In genomic region chr6:42929928-42930360, GRCh38 we compare ENCODE assay signal across 1 cellular context.
TF ChIP-seq lines count a peak whose summit lies in the region.

No MANE protein-coding gene starts in this region.

TF ChIP-seq in K562, 482 proteins besides CTCF, POLR2A, EP300 and RAD21:
- TF ChIP-seq FUS (optimal IDR thresholded peaks at IDR 0.05; ENCODE audit: low read depth, low read length) (no peak), SMARCA5 (IDR thresholded peaks at IDR 0.05) (0 out of 2 replicates have a peak, but pooled peaks have one; percentile 30), ATF3 (IDR thresholded peaks at IDR 0.05) (peak; percentile 95), ATF3 (CRISPR knock-in tag; conservative IDR thresholded peaks at IDR 0.05) (peak; percentile 79; the same call in 1 of the 2 replicates), NFRKB (IDR thresholded peaks at IDR 0.05; ENCODE audit: low read depth) (peak; percentile 42; the same call in 1 of the 2 replicates), FOSL1 (tag; conservative IDR thresholded peaks at IDR 0.05) (peak; percentile 94), KDM1A (IDR thresholded peaks at IDR 0.05) (peak; percentile 53 to 64; a peak in 2 of 4 replicates), ARID1B (IDR thresholded peaks at IDR 0.05) (peak; percentile 43), SPI1 (IDR thresholded peaks at IDR 0.05; ENCODE audit: borderline replicate concordance, low read depth, low read length) (peak; percentile 96), ZNF384 (IDR thresholded peaks at IDR 0.05; ENCODE audit: low read depth, low read length) (peak; percentile 75), SIN3A (IDR thresholded peaks at IDR 0.05; ENCODE audit: borderline replicate concordance in 2 of 2, control insufficient read depth in 1 of 2, low read depth in 2 of 2, low read length in 2 of 2) (peak in 1 of 2 experiments; percentile 5; a peak in 1 of 4 replicates), IRF2 (CRISPR knock-in tag; IDR thresholded peaks at IDR 0.05) (no peak), ZNF785 (CRISPR knock-in tag; IDR thresholded peaks at IDR 0.05) (no peak), DPF2 (IDR thresholded peaks at IDR 0.05) (peak; percentile 77), XRCC3 (IDR thresholded peaks at IDR 0.05) (no peak), TAF7 (tag; IDR thresholded peaks at IDR 0.05) (peak; percentile 26; the same call in 1 of the 2 replicates), SMARCA4 (IDR thresholded peaks at IDR 0.05) (peak; percentile 70; the same call in 1 of the 2 replicates), JUND (IDR thresholded peaks at IDR 0.05; ENCODE audit: borderline replicate concordance, low read depth, low read length) (peak; percentile 94), JUND (tag; IDR thresholded peaks at IDR 0.05; ENCODE audit: borderline replicate concordance, low read depth, low read length) (peak; percentile 91), KDM5B (IDR thresholded peaks at IDR 0.05; ENCODE audit: insufficient replicate concordance, low read depth, low read length) (peak; percentile 60), AFF1 (IDR thresholded peaks at IDR 0.05; ENCODE audit: low read depth in 1 of 2, partially characterized antibody in 2 of 2) (peak in 1 of 2 experiments; percentile 43), FOS (IDR thresholded peaks at IDR 0.05; ENCODE audit: extremely low read depth, insufficient read length) (peak; percentile 7), CXXC5 (CRISPR knock-in tag; IDR thresholded peaks at IDR 0.05) (no peak), ZNF232 (CRISPR knock-in tag; IDR thresholded peaks at IDR 0.05) (peak; percentile 35; the same call in 1 of the 2 replicates), JUN (IDR thresholded peaks at IDR 0.05; ENCODE audit: borderline replicate concordance, low read depth, low read length) (peak; percentile 81), JUN (CRISPR knock-in tag; IDR thresholded peaks at IDR 0.05; ENCODE audit: borderline replicate concordance) (no peak), ZBTB7A (IDR thresholded peaks at IDR 0.05; ENCODE audit: borderline replicate concordance, control insufficient read depth, low read depth, low read length) (peak; percentile 40; the same call in 1 of the 2 replicates)
- TF ChIP-seq, protein P1, sequence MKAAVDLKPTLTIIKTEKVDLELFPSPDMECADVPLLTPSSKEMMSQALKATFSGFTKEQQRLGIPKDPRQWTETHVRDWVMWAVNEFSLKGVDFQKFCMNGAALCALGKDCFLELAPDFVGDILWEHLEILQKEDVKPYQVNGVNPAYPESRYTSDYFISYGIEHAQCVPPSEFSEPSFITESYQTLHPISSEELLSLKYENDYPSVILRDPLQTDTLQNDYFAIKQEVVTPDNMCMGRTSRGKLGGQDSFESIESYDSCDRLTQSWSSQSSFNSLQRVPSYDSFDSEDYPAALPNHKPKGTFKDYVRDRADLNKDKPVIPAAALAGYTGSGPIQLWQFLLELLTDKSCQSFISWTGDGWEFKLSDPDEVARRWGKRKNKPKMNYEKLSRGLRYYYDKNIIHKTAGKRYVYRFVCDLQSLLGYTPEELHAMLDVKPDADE (conservative IDR thresholded peaks at IDR 0.05; ENCODE audit: control insufficient read depth, low read depth, low read length), result no peak
- TF ChIP-seq, protein P2, sequence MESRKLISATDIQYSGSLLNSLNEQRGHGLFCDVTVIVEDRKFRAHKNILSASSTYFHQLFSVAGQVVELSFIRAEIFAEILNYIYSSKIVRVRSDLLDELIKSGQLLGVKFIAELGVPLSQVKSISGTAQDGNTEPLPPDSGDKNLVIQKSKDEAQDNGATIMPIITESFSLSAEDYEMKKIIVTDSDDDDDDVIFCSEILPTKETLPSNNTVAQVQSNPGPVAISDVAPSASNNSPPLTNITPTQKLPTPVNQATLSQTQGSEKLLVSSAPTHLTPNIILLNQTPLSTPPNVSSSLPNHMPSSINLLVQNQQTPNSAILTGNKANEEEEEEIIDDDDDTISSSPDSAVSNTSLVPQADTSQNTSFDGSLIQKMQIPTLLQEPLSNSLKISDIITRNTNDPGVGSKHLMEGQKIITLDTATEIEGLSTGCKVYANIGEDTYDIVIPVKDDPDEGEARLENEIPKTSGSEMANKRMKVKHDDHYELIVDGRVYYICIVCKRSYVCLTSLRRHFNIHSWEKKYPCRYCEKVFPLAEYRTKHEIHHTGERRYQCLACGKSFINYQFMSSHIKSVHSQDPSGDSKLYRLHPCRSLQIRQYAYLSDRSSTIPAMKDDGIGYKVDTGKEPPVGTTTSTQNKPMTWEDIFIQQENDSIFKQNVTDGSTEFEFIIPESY (CRISPR knock-in tag; IDR thresholded peaks at IDR 0.05), result no peak
- TF ChIP-seq, protein P3, sequence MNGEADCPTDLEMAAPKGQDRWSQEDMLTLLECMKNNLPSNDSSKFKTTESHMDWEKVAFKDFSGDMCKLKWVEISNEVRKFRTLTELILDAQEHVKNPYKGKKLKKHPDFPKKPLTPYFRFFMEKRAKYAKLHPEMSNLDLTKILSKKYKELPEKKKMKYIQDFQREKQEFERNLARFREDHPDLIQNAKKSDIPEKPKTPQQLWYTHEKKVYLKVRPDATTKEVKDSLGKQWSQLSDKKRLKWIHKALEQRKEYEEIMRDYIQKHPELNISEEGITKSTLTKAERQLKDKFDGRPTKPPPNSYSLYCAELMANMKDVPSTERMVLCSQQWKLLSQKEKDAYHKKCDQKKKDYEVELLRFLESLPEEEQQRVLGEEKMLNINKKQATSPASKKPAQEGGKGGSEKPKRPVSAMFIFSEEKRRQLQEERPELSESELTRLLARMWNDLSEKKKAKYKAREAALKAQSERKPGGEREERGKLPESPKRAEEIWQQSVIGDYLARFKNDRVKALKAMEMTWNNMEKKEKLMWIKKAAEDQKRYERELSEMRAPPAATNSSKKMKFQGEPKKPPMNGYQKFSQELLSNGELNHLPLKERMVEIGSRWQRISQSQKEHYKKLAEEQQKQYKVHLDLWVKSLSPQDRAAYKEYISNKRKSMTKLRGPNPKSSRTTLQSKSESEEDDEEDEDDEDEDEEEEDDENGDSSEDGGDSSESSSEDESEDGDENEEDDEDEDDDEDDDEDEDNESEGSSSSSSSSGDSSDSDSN (IDR thresholded peaks at IDR 0.05; ENCODE audit: borderline replicate concordance in 1 of 2, low read depth in 2 of 2, low read length in 2 of 2), result peak in 1 of 2 experiments; percentile 3; a peak in 1 of 4 replicates
- TF ChIP-seq, protein P4, sequence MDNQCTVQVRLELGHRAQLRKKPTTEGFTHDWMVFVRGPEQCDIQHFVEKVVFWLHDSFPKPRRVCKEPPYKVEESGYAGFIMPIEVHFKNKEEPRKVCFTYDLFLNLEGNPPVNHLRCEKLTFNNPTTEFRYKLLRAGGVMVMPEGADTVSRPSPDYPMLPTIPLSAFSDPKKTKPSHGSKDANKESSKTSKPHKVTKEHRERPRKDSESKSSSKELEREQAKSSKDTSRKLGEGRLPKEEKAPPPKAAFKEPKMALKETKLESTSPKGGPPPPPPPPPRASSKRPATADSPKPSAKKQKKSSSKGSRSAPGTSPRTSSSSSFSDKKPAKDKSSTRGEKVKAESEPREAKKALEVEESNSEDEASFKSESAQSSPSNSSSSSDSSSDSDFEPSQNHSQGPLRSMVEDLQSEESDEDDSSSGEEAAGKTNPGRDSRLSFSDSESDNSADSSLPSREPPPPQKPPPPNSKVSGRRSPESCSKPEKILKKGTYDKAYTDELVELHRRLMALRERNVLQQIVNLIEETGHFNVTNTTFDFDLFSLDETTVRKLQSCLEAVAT (IDR thresholded peaks at IDR 0.05), result peak; percentile 21 to 47; a peak in 2 of 4 replicates
